8 cellular contexts compared by ENCODE assay signal in genomic region chr16:89322381-89323119, GRCh38.
DNase-seq lines count a peak whose midpoint lies in the region; ATAC-seq and TF ChIP-seq lines count a peak whose summit lies in the region.

No MANE protein-coding gene starts in this region.

- ATAC-seq in SK-N-SH treated with all-trans-retinoic acid at 6 μM for 48 hours = peak; percentile 12
- ATAC-seq in HG02870 (IDR thresholded peaks at IDR 0.05; ENCODE audit: unreplicated experiment) = no peak
- no peak for ATAC-seq in GM21526 (IDR thresholded peaks at IDR 0.05; ENCODE audit: low FRiP score, unreplicated experiment)

- H3K4me3 ChIP-seq in HL-60 (replicated peaks; ENCODE audit: insufficient read depth, low read length) = no peak overlapping the region
- H3K4me3 ChIP-seq in fibroblast of villous mesenchyme (ENCODE audit: low read depth, low read length) = no peak overlapping the region
- no peak overlapping the region for H3K4me3 ChIP-seq in sigmoid colon

- no peak overlapping the region for H3K27ac ChIP-seq in HL-60 (replicated peaks)
- peak overlapping the region; percentile 43 to 88 (median 64) for H3K27ac ChIP-seq in sigmoid colon

- TF ChIP-seq CTCF in HL-60 (IDR thresholded peaks at IDR 0.05; ENCODE audit: insufficient read depth, low read length) (no peak), fibroblast of villous mesenchyme (IDR thresholded peaks at IDR 0.05; ENCODE audit: insufficient read depth, low read depth, low read length) (no peak), sigmoid colon (IDR thresholded peaks at IDR 0.05) (no peak)

- no peaks in the 10 kb centered on the region for H3K9me3 ChIP-seq in sigmoid colon

- intact Hi-C loops in sigmoid colon (cut with DNase I) = no loop called here

- no peak for TF ChIP-seq POLR2A in sigmoid colon (IDR thresholded peaks at IDR 0.05)

- H3K27me3 ChIP-seq in HL-60 (ENCODE audit: insufficient read depth, poor library complexity, severe bottlenecking) (no peaks in the 10 kb centered on the region), sigmoid colon (no peaks in the 10 kb centered on the region)

- H3K36me3 ChIP-seq in sigmoid colon = no peaks in the 10 kb centered on the region

- WGBS in sigmoid colon, 2 donors = 64 to 66% methylated on average over 17 of the region's 17 CpGs

- TF ChIP-seq EP300 in sigmoid colon (IDR thresholded peaks at IDR 0.05) = no peak

- H3K4me1 ChIP-seq in sigmoid colon = peaks cover 0 to 95% (median 87%) of the 10 kb centered on the region in 4 donors

- DNase-seq in AG20443 (ENCODE audit: low spot score) (peak; percentile 64), HL-60 (ENCODE audit: low read depth in 1 of 2, low spot score in 1 of 2) (peak; percentile 13 to 18), fibroblast of villous mesenchyme (ENCODE audit: low read depth) (peak; percentile 82), sigmoid colon (peak; percentile 88), mucosa of gallbladder (ENCODE audit: low spot score) (no peak)

TF ChIP-seq in SK-N-SH treated with all-trans-retinoic acid at 6 μM for 48 hours, 23 proteins besides CTCF, POLR2A, EP300 and RAD21:
- no peak for TF ChIP-seq ZC3H10 (CRISPR knock-in tag; IDR thresholded peaks at IDR 0.05)
